ENCODE assay signal across 14 cellular contexts in genomic region chr2:14125561-14125960, GRCh38.
DNase-seq lines count a peak whose midpoint lies in the region; ATAC-seq and TF ChIP-seq lines count a peak whose summit lies in the region.
"Had no signal": no experiment of that assay in that cellular context is flagged by ENCODE, and none has a peak within 500 bp of the region (broad histone marks: within the 10 kb centered on the region; RNA-seq: fewer than 3 reads in every experiment).

No MANE protein-coding gene starts in this region.

- ATAC-seq in HG03097 (IDR thresholded peaks at IDR 0.05; ENCODE audit: low FRiP score, unreplicated experiment): no peak
- ATAC-seq: K562 had no signal

- TF ChIP-seq CTCF in 22Rv1 (IDR thresholded peaks at IDR 0.05) (no peak), BE2C (IDR thresholded peaks at IDR 0.05; ENCODE audit: low read depth, low read length) (no peak), LNCaP clone FGC (IDR thresholded peaks at IDR 0.05; ENCODE audit: control insufficient read depth, extremely low read depth, insufficient read depth) (no peak)

- H3K4me3 ChIP-seq in BE2C (ENCODE audit: low read depth, low read length) (no peak overlapping the region), LNCaP clone FGC (ENCODE audit: low read depth, low read length) (no peak overlapping the region)
- H3K4me3 ChIP-seq: BLaER1, GM23248, K562 had no signal

- H3K27me3 ChIP-seq in BE2C: no peaks in the 10 kb centered on the region
- H3K27me3 ChIP-seq: BLaER1 had no signal

- H3K4me1 ChIP-seq in BE2C: no peaks in the 10 kb centered on the region
- H3K4me1 ChIP-seq: BLaER1 had no signal

- H3K9me3 ChIP-seq in BE2C: no peaks in the 10 kb centered on the region
- H3K9me3 ChIP-seq: BLaER1 had no signal

- H3K36me3 ChIP-seq in BE2C: no peaks in the 10 kb centered on the region
- H3K36me3 ChIP-seq: BLaER1 had no signal

- DNase-seq in BE2C (peak; percentile 15), LNCaP clone FGC (ENCODE audit: low read depth) (peak; percentile 78), retina (peak; percentile 45), NCI-H146 treated with DMSO at 0.1 percent for 48 hours (lab: John Stamatoyannopoulos, UW; ENCODE audit: unreplicated experiment) (no peak), dermis blood vessel endothelial cell (no peak)
- DNase-seq: CD8-positive, alpha-beta memory T cell; DMS 273 treated with DMSO at 0.1 percent for 48 hours; GM23248; H9 had no signal

- peak overlapping the region; percentile 55 for H3K27ac ChIP-seq in 22Rv1
- H3K27ac ChIP-seq: BLaER1, GM23248, HL-60 had no signal

Comparison
In these comparisons a context has a peak if more than half of its experiments do, and no peak if none do; other contexts are left out.
1. DNase-seq: peak in BE2C (single experiment), LNCaP clone FGC (single experiment) and retina (single experiment); none in NCI-H146 treated with DMSO at 0.1 percent for 48 hours (single experiment) and dermis blood vessel endothelial cell (single experiment).